Comparison of ENCODE assay signal across 13 cellular contexts in the genomic region with DNA sequence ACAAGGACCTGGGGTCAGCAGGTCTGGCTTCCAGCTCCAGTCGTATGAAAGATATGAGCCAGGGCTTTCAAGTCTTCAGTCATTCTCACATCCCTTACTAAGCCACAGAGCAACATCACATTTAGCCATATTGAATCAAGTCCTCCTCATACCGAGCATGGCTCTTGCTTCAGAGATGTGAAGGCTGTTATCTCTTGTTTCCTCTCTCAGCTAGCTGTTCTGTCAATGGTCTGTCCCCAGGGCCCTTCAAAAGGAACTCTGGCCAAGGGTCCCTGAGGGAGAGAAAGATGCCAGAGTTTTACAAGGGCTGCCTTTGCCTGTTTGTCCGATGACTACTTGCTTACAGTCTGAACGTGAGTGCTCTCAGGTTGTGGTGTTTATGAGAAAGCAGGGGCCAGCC. TPM values are rescaled to one million over a fixed set of nuclear protein-coding genes. Genes with fewer than 3 reads are reported as not detected.
DNase-seq lines count a peak whose midpoint lies in the region; ATAC-seq lines count a peak whose summit lies in the region.
"Had no signal": no experiment of that assay in that cellular context is flagged by ENCODE, and none has a peak within 500 bp of the region (broad histone marks: within the 10 kb centered on the region; RNA-seq: fewer than 3 reads in every experiment).

No MANE protein-coding gene starts in this region.

- H3K4me1 Mint-ChIP-seq in activated T-cell treated with anti-CD3 and anti-CD28 coated beads, Interleukin-2, amount 50 U/mL, for 72 hours (ENCODE audit: low read depth), result peaks cover 74% of the 10 kb centered on the region
- H3K4me1 Mint-ChIP-seq in activated CD4-positive, alpha-beta memory T cell treated with anti-CD3 and anti-CD28 coated beads, Interleukin-2, amount 10 ng/mL, durations not matched to agents 7 days and 5 days, result peaks cover 91% of the 10 kb centered on the region
- H3K4me1 Mint-ChIP-seq in stimulated activated naive B cell treated with anti-CD40 and anti-IgM and Interleukin-4, amounts not matched to agents 10 μg/mL and 1 μg/mL and 100 μg/mL, for 72 hours, result peaks cover 39 to 59% of the 10 kb centered on the region in 2 donors

- no peaks in the 10 kb centered on the region for H3K27me3 ChIP-seq in right cardiac atrium (ENCODE audit: control insufficient read depth, insufficient read depth)
- H3K27me3 ChIP-seq: uterus had no signal

- 28% methylated on average over 4 of the region's 4 CpGs for WGBS in right cardiac atrium

- intact Hi-C loops in right cardiac atrium (cut with DNase I), result no loop called here

- no peaks in the 10 kb centered on the region for H3K27me3 Mint-ChIP-seq in activated T-cell treated with anti-CD3 and anti-CD28 coated beads, Interleukin-2, amount 50 U/mL, for 72 hours (ENCODE audit: low read depth)
- no peaks in the 10 kb centered on the region for H3K27me3 Mint-ChIP-seq in activated CD4-positive, alpha-beta memory T cell treated with anti-CD3 and anti-CD28 coated beads, Interleukin-2, amount 10 ng/mL, durations not matched to agents 7 days and 5 days
- H3K27me3 Mint-ChIP-seq in stimulated activated naive B cell treated with anti-CD40 and anti-IgM and Interleukin-4, amounts not matched to agents 10 μg/mL and 1 μg/mL and 100 μg/mL, for 72 hours, result no peaks in the 10 kb centered on the region

- no peaks in the 10 kb centered on the region for H3K9me3 ChIP-seq in right cardiac atrium (ENCODE audit: control insufficient read depth, low read length)
- H3K9me3 ChIP-seq: breast epithelium, uterus had no signal

- peak overlapping the region; percentile 95 for H3K27ac Mint-ChIP-seq in activated T-cell treated with anti-CD3 and anti-CD28 coated beads, Interleukin-2, amount 50 U/mL, for 72 hours
- H3K27ac Mint-ChIP-seq in activated CD4-positive, alpha-beta memory T cell treated with anti-CD3 and anti-CD28 coated beads, Interleukin-2, amount 10 ng/mL, durations not matched to agents 7 days and 5 days, result peak overlapping the region; percentile 81
- H3K27ac Mint-ChIP-seq in stimulated activated naive B cell treated with anti-CD40 and anti-IgM and Interleukin-4, amounts not matched to agents 10 μg/mL and 1 μg/mL and 100 μg/mL, for 72 hours, result peak overlapping the region; percentile 95

- peak; percentile 20 to 44 for ATAC-seq in activated T-cell treated with anti-CD3 and anti-CD28 coated beads, Interleukin-2, amount 50 U/mL, for 72 hours (replicated peaks in 1 of 2)
- ATAC-seq in right cardiac atrium (peak in 1 of 2 donors; percentile 16), GM18511 (IDR thresholded peaks at IDR 0.05; ENCODE audit: unreplicated experiment) (no peak)
- peak; percentile 30 for ATAC-seq in stimulated activated naive B cell treated with anti-CD40 and anti-IgM and Interleukin-4, amounts not matched to agents 10 μg/mL and 1 μg/mL and 100 μg/mL, for 72 hours (replicated peaks)

- H3K4me3 ChIP-seq in right cardiac atrium (ENCODE audit: low read length), result no peak overlapping the region
- H3K4me3 ChIP-seq: breast epithelium, skin epidermis, uterus had no signal

- H3K27ac ChIP-seq in right cardiac atrium (ENCODE audit: low read length), result peak overlapping the region; percentile 45

- H3K4me1 ChIP-seq in right cardiac atrium (ENCODE audit: control insufficient read depth, insufficient read depth, low read length), result no peaks in the 10 kb centered on the region
- H3K4me1 ChIP-seq: breast epithelium, uterus had no signal

- POLR2A ChIA-PET in activated CD4-positive, alpha-beta memory T cell treated with anti-CD3 and anti-CD28 coated beads, Interleukin-2, amount 10 ng/mL, durations not matched to agents 7 days and 5 days (lab: Charles Lee), result interaction anchor here (0.9 to 2.3 kb wide), 3 partner anchors 27 to 31 kb away, joined by 3 to 5 read pairs (median 4); partner anchors contain the start of gene DOCK11

- no peak for DNase-seq in activated T-cell treated with anti-CD3 and anti-CD28 coated beads, Interleukin-2, amount 50 U/mL, for 72 hours
- no peak for DNase-seq in activated T-cell treated with anti-CD3 and anti-CD28 coated beads, Interleukin-2, amount 50 U/mL, for 48 hours
- DNase-seq in activated CD4-positive, alpha-beta memory T cell treated with anti-CD3 and anti-CD28 coated beads, Interleukin-2, amount 10 ng/mL, durations not matched to agents 7 days and 5 days, result no peak
- no peak for DNase-seq in right cardiac atrium
- no peak for DNase-seq in stimulated activated naive B cell treated with anti-CD40 and anti-IgM and Interleukin-4, amounts not matched to agents 10 μg/mL and 1 μg/mL and 100 μg/mL, for 72 hours
- DNase-seq in NCI-H187 (lab: John Stamatoyannopoulos, UW), result no peak
- DNase-seq in NCI-H2171 (lab: John Stamatoyannopoulos, UW), result no peak
- DNase-seq: EL, NCI-H2081, uterus had no signal

- peaks cover 0 to 1% of the 10 kb centered on the region in 2 donors for H3K9me3 Mint-ChIP-seq in activated T-cell treated with anti-CD3 and anti-CD28 coated beads, Interleukin-2, amount 50 U/mL, for 72 hours
- no peaks in the 10 kb centered on the region for H3K9me3 Mint-ChIP-seq in activated CD4-positive, alpha-beta memory T cell treated with anti-CD3 and anti-CD28 coated beads, Interleukin-2, amount 10 ng/mL, durations not matched to agents 7 days and 5 days
- peaks cover 2 to 5% of the 10 kb centered on the region in 2 donors for H3K9me3 Mint-ChIP-seq in stimulated activated naive B cell treated with anti-CD40 and anti-IgM and Interleukin-4, amounts not matched to agents 10 μg/mL and 1 μg/mL and 100 μg/mL, for 72 hours

- H3K4me3 Mint-ChIP-seq in activated T-cell treated with anti-CD3 and anti-CD28 coated beads, Interleukin-2, amount 50 U/mL, for 72 hours, result peak overlapping the region; percentile 33 to 75
- H3K4me3 Mint-ChIP-seq in activated CD4-positive, alpha-beta memory T cell treated with anti-CD3 and anti-CD28 coated beads, Interleukin-2, amount 10 ng/mL, durations not matched to agents 7 days and 5 days, result no peak overlapping the region
- H3K4me3 Mint-ChIP-seq in stimulated activated naive B cell treated with anti-CD40 and anti-IgM and Interleukin-4, amounts not matched to agents 10 μg/mL and 1 μg/mL and 100 μg/mL, for 72 hours, result peak overlapping the region in 1 of 2 donors; percentile 39

- CTCF ChIA-PET in activated CD4-positive, alpha-beta memory T cell treated with anti-CD3 and anti-CD28 coated beads, Interleukin-2, amount 10 ng/mL, durations not matched to agents 7 days and 5 days (lab: Charles Lee), result no interaction called here

- H3K36me3 Mint-ChIP-seq in activated T-cell treated with anti-CD3 and anti-CD28 coated beads, Interleukin-2, amount 50 U/mL, for 72 hours (ENCODE audit: insufficient read depth in 2 of 2), result peaks cover 3 to 5% of the 10 kb centered on the region in 2 donors
- H3K36me3 Mint-ChIP-seq in activated CD4-positive, alpha-beta memory T cell treated with anti-CD3 and anti-CD28 coated beads, Interleukin-2, amount 10 ng/mL, durations not matched to agents 7 days and 5 days (ENCODE audit: low read depth), result peaks cover 25% of the 10 kb centered on the region
- H3K36me3 Mint-ChIP-seq in stimulated activated naive B cell treated with anti-CD40 and anti-IgM and Interleukin-4, amounts not matched to agents 10 μg/mL and 1 μg/mL and 100 μg/mL, for 72 hours, result peaks cover 10 to 12% of the 10 kb centered on the region in 2 donors

RNA-seq across cellular contexts. Expression of gene DOCK11, which starts 30.5 kb away (rescaled TPM):
- total RNA-seq in activated T-cell treated with anti-CD3 and anti-CD28 coated beads, Interleukin-2, amount 50 U/mL, for 72 hours, result 10 to 100 TPM; 65.2 to 71.0 TPM
- 10 to 100 TPM; 79.0 to 82.9 TPM for total RNA-seq in activated CD4-positive, alpha-beta memory T cell treated with anti-CD3 and anti-CD28 coated beads, Interleukin-2, amount 10 ng/mL, durations not matched to agents 7 days and 5 days
- total RNA-seq in right cardiac atrium, result 1 to 10 TPM; 3.3 to 8.5 (median 6.2) TPM
- 3.5 TPM for polyA plus RNA-seq in right cardiac atrium

Comparison
In these comparisons a context has a peak if more than half of its experiments do, and no peak if none do; other contexts are left out.
1. RNA of gene DOCK11, which starts 30.5 kb away (total RNA-seq): 79.0 to 82.9 TPM in activated CD4-positive, alpha-beta memory T cell treated with anti-CD3 and anti-CD28 coated beads, Interleukin-2, amount 10 ng/mL, durations not matched to agents 7 days and 5 days and 65.2 to 71.0 TPM in activated T-cell treated with anti-CD3 and anti-CD28 coated beads, Interleukin-2, amount 50 U/mL, for 72 hours; 3.3 to 8.5 TPM in right cardiac atrium; every median in the first group is over 4 times any median in the second.
2. Peak in every context shown above with its lines, with median percentiles within 50 percentile points of each other: H3K27ac Mint-ChIP-seq.